In genomic region chr5:97044057-97044456, GRCh38 we compare ENCODE assay signal across 8 cellular contexts.
DNase-seq lines count a peak whose midpoint lies in the region; TF ChIP-seq lines count a peak whose summit lies in the region.

No MANE protein-coding gene starts in this region.

- intact Hi-C loops in ovary (cut with DNase I), result no loop called here

- WGBS in endodermal cell (ENCODE audit: insufficient coverage in 1 of 2, insufficient read length in 1 of 2), 2 experiments, result 48 to 63% methylated on average over 2 of the region's 2 CpGs
- WGBS in ovary, 3 donors, result 44 to 58% (median 54%) methylated on average over 2 of the region's 2 CpGs

- no peaks in the 10 kb centered on the region for H3K36me3 Mint-ChIP-seq in endodermal cell (ENCODE audit: low read depth)

- no peaks in the 10 kb centered on the region for H3K9me3 Mint-ChIP-seq in endodermal cell

- H3K27ac Mint-ChIP-seq in endodermal cell, result peak overlapping the region; percentile 87

- H3K27me3 Mint-ChIP-seq in endodermal cell (ENCODE audit: insufficient read depth), result no peaks in the 10 kb centered on the region

- no peaks in the 10 kb centered on the region for H3K36me3 ChIP-seq in endodermal cell (ENCODE audit: control insufficient read depth, insufficient read depth, low read length)
- no peaks in the 10 kb centered on the region for H3K36me3 ChIP-seq in ovary

- H3K4me1 ChIP-seq in endodermal cell (ENCODE audit: control insufficient read depth, insufficient read depth, low read length) (no peaks in the 10 kb centered on the region), ovary (ENCODE audit: insufficient read depth) (no peaks in the 10 kb centered on the region)

- no peak for TF ChIP-seq POLR2A in ovary (IDR thresholded peaks at IDR 0.05)

- H3K27me3 ChIP-seq in endodermal cell (ENCODE audit: control insufficient read depth, insufficient read depth, low read length, poor library complexity, severe bottlenecking) (no peaks in the 10 kb centered on the region), ovary (no peaks in the 10 kb centered on the region)

- H3K27ac ChIP-seq in endodermal cell (ENCODE audit: low read depth, low read length), result no peak overlapping the region
- no peak overlapping the region for H3K27ac ChIP-seq in ovary

- peaks cover 25% of the 10 kb centered on the region for H3K4me1 Mint-ChIP-seq in endodermal cell

- TF ChIP-seq EP300 in Ishikawa (IDR thresholded peaks at IDR 0.05; ENCODE audit: borderline replicate concordance) (no peak), ovary (IDR thresholded peaks at IDR 0.05) (no peak)

- DNase-seq in Ammon's horn (ENCODE audit: low spot score) (peak; percentile 9), endodermal cell (peak; percentile 93), myocyte (ENCODE audit: low read depth) (peak; percentile 48), mucosa of gallbladder (ENCODE audit: low spot score) (no peak), NCI-H2107 (lab: John Stamatoyannopoulos, UW) (no peak), ovary (no peak)
- no peak for DNase-seq in activated CD8-positive, alpha-beta memory T cell treated with anti-CD3 and anti-CD28 coated beads, Interleukin-2, amount 50 U/mL, for 4 hours

- TF ChIP-seq CTCF in endodermal cell (conservative IDR thresholded peaks at IDR 0.05) (peak; percentile 95), ovary (IDR thresholded peaks at IDR 0.05) (no peak)

- H3K9me3 ChIP-seq in endodermal cell (ENCODE audit: control insufficient read depth, low read length) (peaks cover 4% of the 10 kb centered on the region), ovary (no peaks in the 10 kb centered on the region)

- no peak overlapping the region for H3K9ac ChIP-seq in endodermal cell (ENCODE audit: extremely low read depth, low read length, poor library complexity, severe bottlenecking)

- TF ChIP-seq RAD21 in Ishikawa (IDR thresholded peaks at IDR 0.05; ENCODE audit: low read depth), result peak; percentile 80

- no peak overlapping the region for H3K4me3 Mint-ChIP-seq in endodermal cell

- H3K4me3 ChIP-seq in endodermal cell (ENCODE audit: low read length), result no peak overlapping the region
- no peak overlapping the region for H3K4me3 ChIP-seq in ovary

TF ChIP-seq in Ishikawa, 13 proteins besides CTCF, POLR2A, EP300 and RAD21:
- TF ChIP-seq TEAD4 (IDR thresholded peaks at IDR 0.05) (peak; percentile 94), TCF12 (IDR thresholded peaks at IDR 0.05; ENCODE audit: low read depth) (no peak)

Comparison
In these comparisons a context has a peak if more than half of its experiments do, and no peak if none do; other contexts are left out.
1. DNase-seq: peak in Ammon's horn (single experiment), endodermal cell (single experiment) and myocyte (single experiment); none in activated CD8-positive, alpha-beta memory T cell treated with anti-CD3 and anti-CD28 coated beads, Interleukin-2, amount 50 U/mL, for 4 hours (single experiment), mucosa of gallbladder (single experiment), NCI-H2107 (single experiment) and ovary (0 of 5).